In the genomic region with DNA sequence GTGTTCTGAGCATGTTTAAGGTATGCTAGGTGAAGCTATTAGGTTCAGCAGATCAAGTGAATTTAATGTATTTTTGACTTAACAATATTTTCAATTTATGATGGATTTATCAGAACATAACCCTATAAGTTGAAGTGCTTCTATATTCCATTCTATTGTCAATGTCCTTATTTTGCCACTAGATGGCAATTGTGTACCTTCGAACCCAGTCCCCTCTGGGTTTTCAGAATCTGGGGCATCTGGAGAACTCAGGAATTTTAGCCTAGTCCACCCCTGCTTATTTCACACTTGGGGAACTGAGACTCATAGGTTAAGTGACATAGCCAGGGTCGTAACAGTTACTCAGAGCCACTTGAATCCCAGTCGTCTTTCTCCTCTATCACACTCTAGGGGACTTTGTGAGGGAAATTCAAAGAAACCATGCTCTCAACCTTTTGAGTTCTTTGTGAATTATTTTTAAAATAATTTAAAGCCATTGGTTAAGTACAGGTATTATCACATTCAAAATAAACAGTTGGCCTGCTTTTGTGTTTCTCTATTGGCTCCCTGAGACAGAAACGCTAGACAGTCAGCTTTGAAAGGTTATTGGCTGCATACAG, we compare ENCODE assay signal across 2 cellular contexts.
TF ChIP-seq lines count a peak whose summit lies in the region.

No MANE protein-coding gene starts in this region.

TF ChIP-seq in HCT116, 20 proteins besides CTCF, POLR2A, EP300 and RAD21 (continued from another document):
- TF ChIP-seq, protein P1, sequence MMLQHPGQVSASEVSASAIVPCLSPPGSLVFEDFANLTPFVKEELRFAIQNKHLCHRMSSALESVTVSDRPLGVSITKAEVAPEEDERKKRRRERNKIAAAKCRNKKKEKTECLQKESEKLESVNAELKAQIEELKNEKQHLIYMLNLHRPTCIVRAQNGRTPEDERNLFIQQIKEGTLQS (IDR thresholded peaks at IDR 0.05) = no peak
- no peak for TF ChIP-seq EZH2 (IDR thresholded peaks at IDR 0.05)
- TF ChIP-seq, protein P2, sequence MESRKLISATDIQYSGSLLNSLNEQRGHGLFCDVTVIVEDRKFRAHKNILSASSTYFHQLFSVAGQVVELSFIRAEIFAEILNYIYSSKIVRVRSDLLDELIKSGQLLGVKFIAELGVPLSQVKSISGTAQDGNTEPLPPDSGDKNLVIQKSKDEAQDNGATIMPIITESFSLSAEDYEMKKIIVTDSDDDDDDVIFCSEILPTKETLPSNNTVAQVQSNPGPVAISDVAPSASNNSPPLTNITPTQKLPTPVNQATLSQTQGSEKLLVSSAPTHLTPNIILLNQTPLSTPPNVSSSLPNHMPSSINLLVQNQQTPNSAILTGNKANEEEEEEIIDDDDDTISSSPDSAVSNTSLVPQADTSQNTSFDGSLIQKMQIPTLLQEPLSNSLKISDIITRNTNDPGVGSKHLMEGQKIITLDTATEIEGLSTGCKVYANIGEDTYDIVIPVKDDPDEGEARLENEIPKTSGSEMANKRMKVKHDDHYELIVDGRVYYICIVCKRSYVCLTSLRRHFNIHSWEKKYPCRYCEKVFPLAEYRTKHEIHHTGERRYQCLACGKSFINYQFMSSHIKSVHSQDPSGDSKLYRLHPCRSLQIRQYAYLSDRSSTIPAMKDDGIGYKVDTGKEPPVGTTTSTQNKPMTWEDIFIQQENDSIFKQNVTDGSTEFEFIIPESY (IDR thresholded peaks at IDR 0.05; ENCODE audit: extremely low read depth, insufficient replicate concordance, low read length) = no peak
- no peak for TF ChIP-seq TCF7L2 (IDR thresholded peaks at IDR 0.05; ENCODE audit: borderline replicate concordance, extremely low read depth, insufficient read depth, insufficient read length)
TF ChIP-seq in HCT116: peak in this region for 0.

TF ChIP-seq in endothelial cell of umbilical vein, 7 proteins besides CTCF, POLR2A, EP300 and RAD21 (continued from another document):
- no peak for TF ChIP-seq MYC (IDR thresholded peaks at IDR 0.05; ENCODE audit: low read depth, low read length)
TF ChIP-seq in endothelial cell of umbilical vein: peak in this region for 0.
